8 cellular contexts compared by ENCODE assay signal in genomic region chr2:177265834-177266817, GRCh38. TPM values are rescaled to one million over a fixed set of nuclear protein-coding genes. Genes with fewer than 3 reads are reported as not detected.
A peak's percentile ranks its signal among the peaks of the same experiment; 100 is the strongest.
DNase-seq lines count a peak whose midpoint lies in the region; ATAC-seq lines count a peak whose summit lies in the region.

No MANE protein-coding gene starts in this region.

- H3K27me3 ChIP-seq in mononuclear cell (ENCODE audit: insufficient read depth, low read length): no peaks in the 10 kb centered on the region

- no peaks in the 10 kb centered on the region for H3K9me3 ChIP-seq in mononuclear cell (ENCODE audit: low read depth, low read length)

- peak; percentile 20 for DNase-seq in NCI-H2227 treated with DMSO at 0.1 percent for 48 hours (lab: John Stamatoyannopoulos, UW)
- DNase-seq in NCI-H2227 (lab: John Stamatoyannopoulos, UW; ENCODE audit: unreplicated experiment): no peak
- peak; percentile 83 for DNase-seq in NOMO-1 treated with DMSO at 0.1 percent for 48 hours (lab: John Stamatoyannopoulos, UW; ENCODE audit: unreplicated experiment)
- no peak for DNase-seq in caudate nucleus (lab: John Stamatoyannopoulos, UW)
- DNase-seq in RKO (ENCODE audit: low spot score): no peak
- DNase-seq in NCI-H345 (lab: John Stamatoyannopoulos, UW): no peak

- ATAC-seq in GM19328 (IDR thresholded peaks at IDR 0.05; ENCODE audit: unreplicated experiment): no peak

- peak overlapping the region; percentile 87 for H3K4me3 ChIP-seq in mononuclear cell (ENCODE audit: low read length)

- H3K4me1 ChIP-seq in mononuclear cell (ENCODE audit: insufficient read depth, low read length): peaks cover 32% of the 10 kb centered on the region

- peak overlapping the region; percentile 98 for H3K27ac ChIP-seq in caudate nucleus (ENCODE audit: low read depth, low read length)

RNA-seq across cellular contexts. Expression of gene NFE2L2, which starts 1.6 kb away (rescaled TPM):
- 123 TPM for total RNA-seq in mononuclear cell

RNA-seq across cellular contexts. Expression of gene HNRNPA3, which starts 53.5 kb away (rescaled TPM):
- total RNA-seq in mononuclear cell: 108 TPM

Comparison
In these comparisons a context has a peak if more than half of its experiments do, and no peak if none do; other contexts are left out.
1. DNase-seq: peak in NCI-H2227 treated with DMSO at 0.1 percent for 48 hours (single experiment) and NOMO-1 treated with DMSO at 0.1 percent for 48 hours (single experiment); none in NCI-H2227 (single experiment), caudate nucleus (0 of 61), RKO (single experiment) and NCI-H345 (single experiment).